Comparison of ENCODE assay signal across 1 cellular context in genomic region chr3:52685705-52686691, GRCh38.
A peak's percentile ranks its signal among the peaks of the same experiment; 100 is the strongest.
TF ChIP-seq lines count a peak whose summit lies in the region.

TSS of gene GNL3 (plus strand) at chr3:52686032. CDS start at chr3:52686093, 61 bp downstream.
TSS of gene PBRM1 (minus strand) at chr3:52685913.

TF ChIP-seq in IMR-90, 13 proteins besides CTCF, POLR2A, EP300 and RAD21 (continued from another document):
- TF ChIP-seq RCOR1 (IDR thresholded peaks at IDR 0.05; ENCODE audit: insufficient replicate concordance, low read length) (no peak), RFX5 (IDR thresholded peaks at IDR 0.05; ENCODE audit: low read depth, low read length) (no peak), MAZ (IDR thresholded peaks at IDR 0.05; ENCODE audit: borderline replicate concordance, low read depth, low read length) (peak; percentile 81; the same call in 1 of the 2 replicates), NFE2L2 (IDR thresholded peaks at IDR 0.05; ENCODE audit: low read depth, low read length) (no peak), CHD1 (IDR thresholded peaks at IDR 0.05; ENCODE audit: low read depth, low read length) (peak; percentile 16; the same call in 1 of the 2 replicates), MXI1 (IDR thresholded peaks at IDR 0.05; ENCODE audit: borderline replicate concordance, low read depth, low read length) (peak; percentile 99), BHLHE40 (IDR thresholded peaks at IDR 0.05; ENCODE audit: low read depth, low read length) (peak; percentile 73)
